ENCODE assay signal across 15 cellular contexts in the genomic region with DNA sequence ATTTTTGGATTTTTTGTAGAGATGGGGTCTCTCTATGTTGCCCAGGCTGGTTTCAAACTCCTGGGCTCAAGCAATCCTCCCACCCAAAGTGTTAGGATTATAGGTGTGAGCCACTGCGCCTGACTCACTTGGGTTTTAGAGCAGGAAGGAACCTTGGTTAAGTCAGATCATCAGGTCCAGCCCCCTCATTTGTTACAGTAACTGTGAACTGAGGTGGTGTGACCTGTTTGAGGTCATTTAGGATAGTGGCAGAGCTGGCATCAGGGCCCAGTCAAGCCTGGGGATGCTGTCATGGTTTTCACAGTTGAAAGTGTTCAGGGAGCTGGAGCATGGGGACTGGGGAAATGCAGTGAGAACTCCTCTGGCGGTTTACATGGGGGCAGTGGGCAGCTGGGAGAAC.
A peak's percentile ranks its signal among the peaks of the same experiment; 100 is the strongest.
DNase-seq lines count a peak whose midpoint lies in the region; TF ChIP-seq lines count a peak whose summit lies in the region.
"Had no signal": no experiment of that assay in that cellular context is flagged by ENCODE, and none has a peak within 500 bp of the region (broad histone marks: within the 10 kb centered on the region; RNA-seq: fewer than 3 reads in every experiment).

No MANE protein-coding gene starts in this region.

- H3K27ac Mint-ChIP-seq in activated T-helper 1 cell treated with anti-CD3 and anti-CD28 coated beads, Interleukin-12 subunit alpha, Interleukin-12 subunit beta, Interleukin-2, Interleukin-4 antibody, amounts not matched to agents 30 ng/mL and 10 ng/mL and 1 ng/mL, durations not matched to agents 14 hours and 24 hours and 36 hours, result peak overlapping the region; percentile 42
- H3K27ac Mint-ChIP-seq: GM23338 had no signal

- H3K9me3 Mint-ChIP-seq in activated T-helper 1 cell treated with anti-CD3 and anti-CD28 coated beads, Interleukin-12 subunit alpha, Interleukin-12 subunit beta, Interleukin-2, Interleukin-4 antibody, amounts not matched to agents 30 ng/mL and 10 ng/mL and 1 ng/mL, durations not matched to agents 14 hours and 24 hours and 36 hours, result no peaks in the 10 kb centered on the region
- H3K9me3 Mint-ChIP-seq: GM23338, naive B cell had no signal

- peaks cover 54% of the 10 kb centered on the region for H3K4me1 Mint-ChIP-seq in activated T-helper 1 cell treated with anti-CD3 and anti-CD28 coated beads, Interleukin-12 subunit alpha, Interleukin-12 subunit beta, Interleukin-2, Interleukin-4 antibody, amounts not matched to agents 30 ng/mL and 10 ng/mL and 1 ng/mL, durations not matched to agents 14 hours and 24 hours and 36 hours (ENCODE audit: low read depth)

- POLR2A ChIA-PET in PC-9 (lab: Charles Lee; ENCODE audit: unreplicated experiment), result no interaction called here

- peak overlapping the region; percentile 61 to 94 (median 86) for H3K4me2 ChIP-seq in BLaER1 treated with 17β-estradiol and CSF1 and Interleukin-3, amounts not matched to agents 10 nM and 100 nM
- no peak overlapping the region for H3K4me2 ChIP-seq in PC-9
- H3K4me2 ChIP-seq: GM23338 had no signal

- no peak for TF ChIP-seq CTCF in PC-9 (conservative IDR thresholded peaks at IDR 0.05)

- peaks cover 5% of the 10 kb centered on the region for H3K27me3 Mint-ChIP-seq in activated T-helper 1 cell treated with anti-CD3 and anti-CD28 coated beads, Interleukin-12 subunit alpha, Interleukin-12 subunit beta, Interleukin-2, Interleukin-4 antibody, amounts not matched to agents 30 ng/mL and 10 ng/mL and 1 ng/mL, durations not matched to agents 14 hours and 24 hours and 36 hours (ENCODE audit: insufficient read depth)
- H3K27me3 Mint-ChIP-seq: naive B cell had no signal

- no peaks in the 10 kb centered on the region for H3K9me3 ChIP-seq in BLaER1 treated with 17β-estradiol and CSF1 and Interleukin-3, amounts not matched to agents 10 nM and 100 nM (replicated peaks in 1 of 11)
- H3K9me3 ChIP-seq in PC-9 (ENCODE audit: insufficient read depth, low read depth), result no peaks in the 10 kb centered on the region
- H3K9me3 ChIP-seq: heart left ventricle had no signal

- H3K4me1 ChIP-seq in BLaER1 treated with 17β-estradiol and CSF1 and Interleukin-3, amounts not matched to agents 10 nM and 100 nM, result peaks cover 65 to 78% (median 71%) of the 10 kb centered on the region in 10 experiments
- H3K4me1 ChIP-seq in PC-9 (replicated peaks; ENCODE audit: insufficient read depth), result peaks cover 40% of the 10 kb centered on the region

- DNase-seq in Daoy (ENCODE audit: low read depth) (peak; percentile 37), kidney tubule cell (ENCODE audit: low spot score) (peak; percentile 49), foreskin melanocyte (no peak), EL (no peak), PC-9 (no peak), SW480 (ENCODE audit: low spot score) (no peak)
- no peak for DNase-seq in activated T-helper 1 cell treated with anti-CD3 and anti-CD28 coated beads, Interleukin-12 subunit alpha, Interleukin-12 subunit beta, Interleukin-2, Interleukin-4 antibody, amounts not matched to agents 30 ng/mL and 10 ng/mL and 1 ng/mL, durations not matched to agents 14 hours and 24 hours and 36 hours (ENCODE audit: low spot score)
- DNase-seq: GDM1, heart left ventricle, kidney glomerular epithelial cell, naive B cell, NCI-H510A treated with DMSO at 0.1 percent for 48 hours had no signal

- intact Hi-C loops in activated T-helper 1 cell treated with anti-CD3 and anti-CD28 coated beads, Interleukin-12 subunit alpha, Interleukin-12 subunit beta, Interleukin-2, Interleukin-4 antibody, amounts not matched to agents 30 ng/mL and 10 ng/mL and 1 ng/mL, durations not matched to agents 14 hours and 24 hours and 36 hours (cut with micrococcal nuclease), result loop anchor here (10.0 kb wide), 1 partner anchor 1035 kb away; a partner anchor contains a TSS
- intact Hi-C loops in PC-9 (cut with micrococcal nuclease; ENCODE audit: unreplicated experiment), result no loop called here

- H3F3A ChIP-seq in PC-9 (ENCODE audit: insufficient read depth, low read depth), result 0 out of 2 replicates have a peak, but pooled peaks cover 4% of the 10 kb centered on the region

- H3K79me2 ChIP-seq in PC-9 (ENCODE audit: low read depth), result no peaks in the 10 kb centered on the region

- H3K4me3 ChIP-seq in BLaER1 treated with 17β-estradiol and CSF1 and Interleukin-3, amounts not matched to agents 10 nM and 100 nM, result no peak overlapping the region
- no peak overlapping the region for H3K4me3 ChIP-seq in PC-9
- H3K4me3 ChIP-seq: GM23338, heart left ventricle, K562 had no signal

- H3K36me3 Mint-ChIP-seq in activated T-helper 1 cell treated with anti-CD3 and anti-CD28 coated beads, Interleukin-12 subunit alpha, Interleukin-12 subunit beta, Interleukin-2, Interleukin-4 antibody, amounts not matched to agents 30 ng/mL and 10 ng/mL and 1 ng/mL, durations not matched to agents 14 hours and 24 hours and 36 hours (ENCODE audit: low read depth), result no peaks in the 10 kb centered on the region

- peak overlapping the region; percentile 18 to 86 (median 83); a peak in 21 of 22 replicates for H3K27ac ChIP-seq in BLaER1 treated with 17β-estradiol and CSF1 and Interleukin-3, amounts not matched to agents 10 nM and 100 nM
- H3K27ac ChIP-seq in PC-9, result no peak overlapping the region

- no TSS peak for BruUV-seq in PC-9 (replicated peaks; lab: Mats Ljungman, UMichigan)

- H3K9me2 ChIP-seq in PC-9 (ENCODE audit: insufficient read depth), result no peaks in the 10 kb centered on the region

- H3K27me3 ChIP-seq in BLaER1 treated with 17β-estradiol and CSF1 and Interleukin-3, amounts not matched to agents 10 nM and 100 nM, result no peaks in the 10 kb centered on the region
- no peaks in the 10 kb centered on the region for H3K27me3 ChIP-seq in PC-9 (ENCODE audit: insufficient read depth, low read depth)
- H3K27me3 ChIP-seq: heart left ventricle had no signal

- H4K20me1 ChIP-seq in BLaER1 treated with 17β-estradiol and CSF1 and Interleukin-3, amounts not matched to agents 10 nM and 100 nM, result peaks cover 0 to 24% (median 0%) of the 10 kb centered on the region in 11 experiments; a peak in 1 of 22 replicates
- no peaks in the 10 kb centered on the region for H4K20me1 ChIP-seq in PC-9 (ENCODE audit: insufficient read depth)

- no peak overlapping the region for H2AFZ ChIP-seq in PC-9
- H2AFZ ChIP-seq: GM23338 had no signal

- peak overlapping the region; percentile 25 for H3K4me3 Mint-ChIP-seq in activated T-helper 1 cell treated with anti-CD3 and anti-CD28 coated beads, Interleukin-12 subunit alpha, Interleukin-12 subunit beta, Interleukin-2, Interleukin-4 antibody, amounts not matched to agents 30 ng/mL and 10 ng/mL and 1 ng/mL, durations not matched to agents 14 hours and 24 hours and 36 hours
- H3K4me3 Mint-ChIP-seq: GM23338 had no signal

- peak overlapping the region in 9 of 11 experiments; percentile 27 to 72 (median 61); a peak in 17 of 22 replicates for H3K9ac ChIP-seq in BLaER1 treated with 17β-estradiol and CSF1 and Interleukin-3, amounts not matched to agents 10 nM and 100 nM

- H3K36me3 ChIP-seq in BLaER1 treated with 17β-estradiol and CSF1 and Interleukin-3, amounts not matched to agents 10 nM and 100 nM, result peaks cover 0 to 11% (median under 1%) of the 10 kb centered on the region in 11 experiments; a peak in 7 of 22 replicates
- H3K36me3 ChIP-seq in PC-9 (ENCODE audit: low read depth), result no peaks in the 10 kb centered on the region

- CTCF ChIA-PET in PC-9 (lab: Charles Lee), result no interaction called here

Comparison
In these comparisons a context has a peak if more than half of its experiments do, and no peak if none do; other contexts are left out.
1. DNase-seq: peak in Daoy (single experiment) and kidney tubule cell (single experiment); none in activated T-helper 1 cell treated with anti-CD3 and anti-CD28 coated beads, Interleukin-12 subunit alpha, Interleukin-12 subunit beta, Interleukin-2, Interleukin-4 antibody, amounts not matched to agents 30 ng/mL and 10 ng/mL and 1 ng/mL, durations not matched to agents 14 hours and 24 hours and 36 hours (single experiment), foreskin melanocyte (single experiment), EL (single experiment), PC-9 (0 of 2) and SW480 (single experiment).